ENCODE assay signal across 8 cellular contexts in the genomic region with DNA sequence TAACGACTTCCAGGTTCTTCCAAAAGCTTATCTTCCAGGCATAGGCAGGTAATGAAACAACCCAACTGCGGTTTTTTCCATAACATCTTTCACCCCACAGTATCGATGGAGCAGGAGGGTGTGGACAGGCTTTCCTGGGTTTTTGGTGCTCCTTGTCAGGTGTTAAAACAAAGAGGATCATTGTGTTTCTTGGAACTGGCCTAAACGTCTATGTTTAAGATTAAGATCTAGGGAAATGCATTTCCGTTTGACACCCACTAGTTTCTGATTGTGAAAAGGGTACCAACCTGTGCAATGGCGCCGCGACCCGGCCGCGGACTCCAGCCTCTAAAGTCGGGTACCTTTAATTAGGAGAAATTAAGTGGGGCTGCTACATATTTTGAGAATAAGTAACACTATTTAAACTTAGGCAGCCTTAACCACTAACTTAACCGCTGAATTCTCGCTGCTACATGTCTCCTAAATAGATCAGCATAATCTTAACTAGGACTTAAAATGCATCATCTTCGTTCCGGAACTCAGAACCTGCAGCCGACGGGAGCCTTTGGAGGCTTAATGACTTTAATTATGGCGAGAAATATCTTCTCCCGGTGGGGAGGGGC. TPM values are rescaled to one million over a fixed set of nuclear protein-coding genes. Genes with fewer than 3 reads are reported as not detected.
DNase-seq lines count a peak whose midpoint lies in the region; ATAC-seq lines count a peak whose summit lies in the region.

No MANE protein-coding gene starts in this region.

- H3K4me3 Mint-ChIP-seq in activated naive CD8-positive, alpha-beta T cell treated with anti-CD3 and anti-CD28 coated beads, Interleukin-2, amount 10 ng/mL, durations not matched to agents 7 days and 5 days, result peak overlapping the region; percentile 73
- peak overlapping the region; percentile 65 to 86 (median 80) for H3K4me3 Mint-ChIP-seq in immature natural killer cell
- H3K4me3 Mint-ChIP-seq in stimulated activated naive B cell treated with anti-CD40 and anti-IgM and Interleukin-4, amounts not matched to agents 10 μg/mL and 1 μg/mL and 100 μg/mL, for 72 hours, result peak overlapping the region; percentile 76 to 79

- DNase-seq in HT-29 (ENCODE audit: low spot score) (peak; percentile 89), immature natural killer cell (no peak), NCI-H2081 (lab: John Stamatoyannopoulos, UW) (no peak), Ammon's horn (ENCODE audit: low spot score) (no peak), NCI-H2081 treated with DMSO at 0.1 percent for 48 hours (lab: John Stamatoyannopoulos, UW) (no peak)
- DNase-seq in activated naive CD8-positive, alpha-beta T cell treated with anti-CD3 and anti-CD28 coated beads, Interleukin-2, amount 10 ng/mL, durations not matched to agents 7 days and 5 days, result no peak
- DNase-seq in stimulated activated naive B cell treated with anti-CD40 and anti-IgM and Interleukin-4, amounts not matched to agents 10 μg/mL and 1 μg/mL and 100 μg/mL, for 72 hours, result no peak
- DNase-seq in stimulated activated CD4-positive, alpha-beta T cell treated with anti-CD3 and anti-CD28 coated beads, Interleukin-4, amount 100 ng/mL, for 1 hour, result no peak

- POLR2A ChIA-PET in activated naive CD8-positive, alpha-beta T cell treated with anti-CD3 and anti-CD28 coated beads, Interleukin-2, amount 10 ng/mL, durations not matched to agents 7 days and 5 days (lab: Charles Lee), result no interaction called here

- peaks cover 12% of the 10 kb centered on the region for H3K4me1 Mint-ChIP-seq in activated naive CD8-positive, alpha-beta T cell treated with anti-CD3 and anti-CD28 coated beads, Interleukin-2, amount 10 ng/mL, durations not matched to agents 7 days and 5 days
- peaks cover 28 to 29% of the 10 kb centered on the region in 2 donors for H3K4me1 Mint-ChIP-seq in immature natural killer cell
- peaks cover 3 to 15% of the 10 kb centered on the region in 2 donors for H3K4me1 Mint-ChIP-seq in stimulated activated naive B cell treated with anti-CD40 and anti-IgM and Interleukin-4, amounts not matched to agents 10 μg/mL and 1 μg/mL and 100 μg/mL, for 72 hours

- H3K27me3 Mint-ChIP-seq in activated naive CD8-positive, alpha-beta T cell treated with anti-CD3 and anti-CD28 coated beads, Interleukin-2, amount 10 ng/mL, durations not matched to agents 7 days and 5 days, result peaks cover 69% of the 10 kb centered on the region
- H3K27me3 Mint-ChIP-seq in immature natural killer cell (ENCODE audit: low read depth in 3 of 3), result peaks cover 16 to 18% (median 18%) of the 10 kb centered on the region in 3 donors
- peaks cover 45 to 72% of the 10 kb centered on the region in 2 donors for H3K27me3 Mint-ChIP-seq in stimulated activated naive B cell treated with anti-CD40 and anti-IgM and Interleukin-4, amounts not matched to agents 10 μg/mL and 1 μg/mL and 100 μg/mL, for 72 hours

- no peaks in the 10 kb centered on the region for H3K36me3 Mint-ChIP-seq in activated naive CD8-positive, alpha-beta T cell treated with anti-CD3 and anti-CD28 coated beads, Interleukin-2, amount 10 ng/mL, durations not matched to agents 7 days and 5 days
- peaks cover 0 to 4% (median 3%) of the 10 kb centered on the region in 3 donors for H3K36me3 Mint-ChIP-seq in immature natural killer cell
- H3K36me3 Mint-ChIP-seq in stimulated activated naive B cell treated with anti-CD40 and anti-IgM and Interleukin-4, amounts not matched to agents 10 μg/mL and 1 μg/mL and 100 μg/mL, for 72 hours, result peaks cover 4 to 6% of the 10 kb centered on the region in 2 donors

- no peak overlapping the region for H3K27ac Mint-ChIP-seq in activated naive CD8-positive, alpha-beta T cell treated with anti-CD3 and anti-CD28 coated beads, Interleukin-2, amount 10 ng/mL, durations not matched to agents 7 days and 5 days
- H3K27ac Mint-ChIP-seq in immature natural killer cell, result no peak overlapping the region
- no peak overlapping the region for H3K27ac Mint-ChIP-seq in stimulated activated naive B cell treated with anti-CD40 and anti-IgM and Interleukin-4, amounts not matched to agents 10 μg/mL and 1 μg/mL and 100 μg/mL, for 72 hours

- H3K9me3 Mint-ChIP-seq in activated naive CD8-positive, alpha-beta T cell treated with anti-CD3 and anti-CD28 coated beads, Interleukin-2, amount 10 ng/mL, durations not matched to agents 7 days and 5 days, result no peaks in the 10 kb centered on the region
- no peaks in the 10 kb centered on the region for H3K9me3 Mint-ChIP-seq in immature natural killer cell
- H3K9me3 Mint-ChIP-seq in stimulated activated naive B cell treated with anti-CD40 and anti-IgM and Interleukin-4, amounts not matched to agents 10 μg/mL and 1 μg/mL and 100 μg/mL, for 72 hours, result no peaks in the 10 kb centered on the region

- peak; percentile 39 for ATAC-seq in activated naive CD8-positive, alpha-beta T cell treated with anti-CD3 and anti-CD28 coated beads, Interleukin-2, amount 10 ng/mL, durations not matched to agents 7 days and 5 days (ENCODE audit: low read depth)
- ATAC-seq in stimulated activated naive B cell treated with anti-CD40 and anti-IgM and Interleukin-4, amounts not matched to agents 10 μg/mL and 1 μg/mL and 100 μg/mL, for 72 hours (replicated peaks), result no peak

RNA-seq across cellular contexts. Expression of gene C22orf31, which starts 31.5 kb away (rescaled TPM):
- not detected in 2 replicates for total RNA-seq in HT-29 (2014; rRNA removed; shearing (Covaris generic))
- not detected for total RNA-seq in activated naive CD8-positive, alpha-beta T cell treated with anti-CD3 and anti-CD28 coated beads, Interleukin-2, amount 10 ng/mL, durations not matched to agents 7 days and 5 days
- polyA plus RNA-seq in immature natural killer cell, result not detected

RNA-seq across cellular contexts. Expression of gene KREMEN1, which starts 42.7 kb away (rescaled TPM):
- 4.6 and 6.8 TPM in 2 replicates for total RNA-seq in HT-29 (2014; rRNA removed; shearing (Covaris generic))
- under 1 TPM; 0.19 to 0.26 TPM for total RNA-seq in activated naive CD8-positive, alpha-beta T cell treated with anti-CD3 and anti-CD28 coated beads, Interleukin-2, amount 10 ng/mL, durations not matched to agents 7 days and 5 days
- not detected for polyA plus RNA-seq in immature natural killer cell
